19 cellular contexts compared by ENCODE assay signal in the genomic region with DNA sequence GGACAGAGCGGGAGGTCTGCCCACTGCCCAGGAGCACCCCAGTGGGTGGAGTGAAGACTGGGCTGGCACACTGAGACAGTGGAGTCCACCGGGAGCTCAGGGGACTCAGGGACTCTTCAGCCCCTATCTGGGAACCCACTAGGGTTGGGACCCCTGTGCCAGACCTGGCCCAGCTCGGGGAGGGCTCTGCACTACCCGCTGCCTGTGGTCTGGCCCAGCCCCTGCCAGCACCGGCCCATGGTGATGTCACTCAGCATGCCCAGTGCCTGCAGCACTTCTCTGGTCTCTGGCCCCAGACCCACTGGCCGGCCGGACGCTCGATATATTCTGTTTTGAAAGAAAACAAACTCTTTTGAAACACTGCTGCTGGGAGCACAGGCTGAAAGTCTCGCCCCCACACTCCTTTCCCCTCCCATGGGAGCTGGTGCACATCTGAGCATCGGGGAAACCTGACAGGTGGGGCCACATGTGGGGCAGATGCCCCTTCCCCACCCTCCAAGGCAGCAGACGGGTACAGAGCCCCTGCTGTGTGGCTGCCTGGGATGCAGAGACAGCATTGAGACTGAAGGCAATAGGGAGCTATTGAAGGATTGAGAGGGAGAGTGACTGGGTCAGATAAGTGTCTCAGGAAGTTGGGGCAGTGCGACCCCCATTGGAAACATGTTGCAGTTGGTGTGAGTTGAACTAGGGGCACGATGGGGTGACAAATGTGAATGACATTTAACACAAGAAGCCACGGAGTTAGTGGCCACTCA.
DNase-seq lines count a peak whose midpoint lies in the region; ATAC-seq, FAIRE-seq and TF ChIP-seq lines count a peak whose summit lies in the region.
"Had no signal": no experiment of that assay in that cellular context is flagged by ENCODE, and none has a peak within 500 bp of the region (broad histone marks: within the 10 kb centered on the region; RNA-seq: fewer than 3 reads in every experiment).

No MANE protein-coding gene starts in this region.

- BruUV-seq in K562 (replicated peaks; lab: Mats Ljungman, UMichigan): no TSS peak

- H3K27ac Mint-ChIP-seq in type B pancreatic cell: no peak overlapping the region
- H3K27ac Mint-ChIP-seq: activated naive CD4-positive, alpha-beta T cell treated with anti-CD3 and anti-CD28 coated beads, Interleukin-2, amount 50 U/mL, for 24 hours had no signal

- TF ChIP-seq RAD21 in K562 (CRISPR knock-in tag; conservative IDR thresholded peaks at IDR 0.05 in 1 of 2, IDR thresholded peaks at IDR 0.05 in 1 of 2): no peak
- TF ChIP-seq RAD21 in liver (IDR thresholded peaks at IDR 0.05): peak; percentile 53 to 68

- peaks cover 7% of the 10 kb centered on the region for H3K4me1 Mint-ChIP-seq in type B pancreatic cell (ENCODE audit: unreplicated experiment)
- H3K4me1 Mint-ChIP-seq: central memory CD8-positive, alpha-beta T cell had no signal

- no peaks in the 10 kb centered on the region; the same call in 2 of the 3 replicates for H3K36me3 ChIP-seq in K562 (ENCODE audit: control insufficient read depth, insufficient read depth, low read length)
- H3K36me3 ChIP-seq in liver (ENCODE audit: control insufficient read depth in 4 of 4, insufficient read depth in 3 of 4, low read depth in 1 of 4, low read length in 3 of 4): no peaks in the 10 kb centered on the region

- H3K9ac ChIP-seq in K562 (ENCODE audit: insufficient read depth in 1 of 2, low read depth in 2 of 2, low read length in 2 of 2) (peak overlapping the region in 1 of 2 experiments; percentile 29; a peak in 2 of 4 replicates), liver (ENCODE audit: low read depth in 1 of 2, low read length in 2 of 2) (peak overlapping the region; percentile 39 to 72)

- no peaks in the 10 kb centered on the region for H4K20me1 ChIP-seq in K562 (replicated peaks; ENCODE audit: control insufficient read depth, insufficient read depth, low read length)

- no peaks in the 10 kb centered on the region for H3K79me2 ChIP-seq in K562 (ENCODE audit: control insufficient read depth, insufficient read depth, low read length)

- H3K9me3 ChIP-seq in K562 (replicated peaks; ENCODE audit: control insufficient read depth, insufficient read depth, low read depth, low read length) (peaks cover 7% of the 10 kb centered on the region; the same call in 1 of the 2 replicates), liver (ENCODE audit: control insufficient read depth in 4 of 4, low read length in 3 of 4) (no peaks in the 10 kb centered on the region)

- H3K4me2 ChIP-seq in K562 (ENCODE audit: insufficient read depth, low read length): no peak overlapping the region
- H3K4me2 ChIP-seq: smooth muscle cell had no signal

- 61% methylated on average over 14 of the region's 15 CpGs for WGBS in K562 (ENCODE audit: insufficient coverage, low coverage, missing lambda C conversion rate)
- WGBS in liver: 41% methylated on average over 15 of the region's 15 CpGs

- CTCF ChIA-PET in K562 (lab: Yijun Ruan, JAX; ENCODE audit: low intra/inter-chr PET ratio): no interaction called here

- H3K9me3 Mint-ChIP-seq in type B pancreatic cell: no peaks in the 10 kb centered on the region
- H3K9me3 Mint-ChIP-seq: activated naive CD4-positive, alpha-beta T cell treated with anti-CD3 and anti-CD28 coated beads, Interleukin-2, amount 50 U/mL, for 24 hours; central memory CD8-positive, alpha-beta T cell had no signal

- in situ Hi-C loops in K562 (cut with MboI): no loop called here

- no peaks in the 10 kb centered on the region for H3K9me1 ChIP-seq in K562 (ENCODE audit: control insufficient read depth, insufficient read depth, low read length)

- TF ChIP-seq EP300 in K562 (IDR thresholded peaks at IDR 0.05; ENCODE audit: low read length): no peak

- H3K36me3 Mint-ChIP-seq in type B pancreatic cell: no peaks in the 10 kb centered on the region
- H3K36me3 Mint-ChIP-seq: activated naive CD4-positive, alpha-beta T cell treated with anti-CD3 and anti-CD28 coated beads, Interleukin-2, amount 50 U/mL, for 24 hours had no signal

- no peak overlapping the region for H2AFZ ChIP-seq in K562 (ENCODE audit: low read depth, low read length)

- H3K27me3 ChIP-seq in K562 (ENCODE audit: control insufficient read depth in 2 of 2, insufficient read depth in 2 of 2, low read length in 2 of 2) (no peaks in the 10 kb centered on the region), liver (ENCODE audit: control insufficient read depth in 4 of 4, insufficient read depth in 4 of 4, low read length in 3 of 4) (no peaks in the 10 kb centered on the region)

- H3K27ac ChIP-seq in K562 (ENCODE audit: extremely low read depth, low read depth, low read length) (no peak overlapping the region), liver (ENCODE audit: low read depth in 1 of 2, low read length in 2 of 2) (peak overlapping the region; percentile 71 to 76)

- peaks cover 2% of the 10 kb centered on the region for H3K27me3 Mint-ChIP-seq in type B pancreatic cell
- H3K27me3 Mint-ChIP-seq: activated naive CD4-positive, alpha-beta T cell treated with anti-CD3 and anti-CD28 coated beads, Interleukin-2, amount 50 U/mL, for 24 hours had no signal

- ATAC-seq in left ventricle myocardium superior: no peak
- ATAC-seq in Right ventricle myocardium superior (ENCODE audit: poor library complexity): no peak
- no peak for ATAC-seq in K562
- ATAC-seq in GM19463 (IDR thresholded peaks at IDR 0.05; ENCODE audit: unreplicated experiment): no peak
- ATAC-seq: GM12878, mucosa of descending colon had no signal

- H3K4me3 Mint-ChIP-seq in type B pancreatic cell: no peak overlapping the region
- H3K4me3 Mint-ChIP-seq: activated naive CD4-positive, alpha-beta T cell treated with anti-CD3 and anti-CD28 coated beads, Interleukin-2, amount 50 U/mL, for 24 hours; central memory CD8-positive, alpha-beta T cell had no signal

- no peak for TF ChIP-seq POLR2A in K562 (conservative IDR thresholded peaks at IDR 0.05)

- POLR2A ChIA-PET in K562 (lab: Yijun Ruan, JAX): no interaction called here

- intact Hi-C loops in left ventricle myocardium superior (cut with micrococcal nuclease): no loop called here
- intact Hi-C loops in Right ventricle myocardium superior (cut with DNase I): no loop called here
- intact Hi-C loops in K562 (cut with micrococcal nuclease): no loop called here

- no peak overlapping the region for H3K4me3 ChIP-seq in K562
- no peak overlapping the region for H3K4me3 ChIP-seq in liver (ENCODE audit: low read depth in 1 of 3, low read length in 3 of 3)
- H3K4me3 ChIP-seq: GM12878, mucosa of descending colon, smooth muscle cell had no signal

- DNase-seq in left ventricle myocardium superior (peak; percentile 16), Right ventricle myocardium superior (no peak), K562 (ENCODE audit: extremely low read depth in 1 of 4, low spot score in 3 of 4) (no peak), type B pancreatic cell (ENCODE audit: extremely low spot score, unreplicated experiment) (peak; percentile 65), D721Med (ENCODE audit: insufficient read length, low spot score) (no peak), NCI-H1105 treated with DMSO at 0.1 percent for 48 hours (lab: John Stamatoyannopoulos, UW) (no peak)
- DNase-seq: Caco-2, MM.1S, mucosa of descending colon, NCI-H2107, NCI-H748 treated with DMSO at 0.1 percent for 48 hours had no signal

- FAIRE-seq in K562 (lab: Jason Lieb, UNC): no peak
- FAIRE-seq in D721Med (lab: Jason Lieb, UNC): no peak
- FAIRE-seq: endothelial cell of umbilical vein, GM12878, RCC 7860 had no signal

- H3K4me1 ChIP-seq in K562 (replicated peaks in 1 of 2; ENCODE audit: control insufficient read depth in 2 of 2, insufficient read depth in 2 of 2, low read length in 2 of 2) (peaks cover 0 to 19% of the 10 kb centered on the region in 2 experiments; a peak in 3 of 5 replicates), liver (ENCODE audit: control insufficient read depth in 4 of 4, insufficient read depth in 4 of 4, low read length in 3 of 4) (peaks cover 19 to 55% (median 37%) of the 10 kb centered on the region in 4 donors)

- TF ChIP-seq CTCF in K562 (IDR thresholded peaks at IDR 0.05 in 2 of 3, conservative IDR thresholded peaks at IDR 0.05 in 1 of 3; ENCODE audit: insufficient read depth in 2 of 3, low read depth in 1 of 3, low read length in 3 of 3) (no peak), liver (IDR thresholded peaks at IDR 0.05; ENCODE audit: low read depth, low read length, missing input control) (no peak), type B pancreatic cell (conservative IDR thresholded peaks at IDR 0.05) (no peak), D721Med (IDR thresholded peaks at IDR 0.05; ENCODE audit: insufficient read depth, missing control alignments) (no peak)

TF ChIP-seq in liver, 16 proteins besides CTCF, POLR2A, EP300 and RAD21 (continues in another document):
- TF ChIP-seq JUND (IDR thresholded peaks at IDR 0.05) (peak; percentile 65 to 92), HNF4G (IDR thresholded peaks at IDR 0.05) (no peak), EGR1 (IDR thresholded peaks at IDR 0.05; ENCODE audit: low read depth in 2 of 2) (peak; percentile 88 to 95), FOXA1 (IDR thresholded peaks at IDR 0.05) (peak; percentile 63), NR2F2 (IDR thresholded peaks at IDR 0.05) (no peak)
- TF ChIP-seq, protein P1, sequence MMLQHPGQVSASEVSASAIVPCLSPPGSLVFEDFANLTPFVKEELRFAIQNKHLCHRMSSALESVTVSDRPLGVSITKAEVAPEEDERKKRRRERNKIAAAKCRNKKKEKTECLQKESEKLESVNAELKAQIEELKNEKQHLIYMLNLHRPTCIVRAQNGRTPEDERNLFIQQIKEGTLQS (IDR thresholded peaks at IDR 0.05): peak; percentile 76

Comparison
In these comparisons a context has a peak if more than half of its experiments do, and no peak if none do; other contexts are left out.
1. DNase-seq: peak in left ventricle myocardium superior (single experiment) and type B pancreatic cell (single experiment); none in Right ventricle myocardium superior (single experiment), K562 (0 of 4), D721Med (single experiment) and NCI-H1105 treated with DMSO at 0.1 percent for 48 hours (single experiment).